18 cellular contexts compared by ENCODE assay signal in genomic region chr2:161400076-161400475, GRCh38. TPM values are rescaled to one million over a fixed set of nuclear protein-coding genes. Genes with fewer than 3 reads are reported as not detected.
DNase-seq lines count a peak whose midpoint lies in the region; ATAC-seq and TF ChIP-seq lines count a peak whose summit lies in the region.
"Had no signal": no experiment of that assay in that cellular context is flagged by ENCODE, and none has a peak within 500 bp of the region (broad histone marks: within the 10 kb centered on the region; RNA-seq: fewer than 3 reads in every experiment).

No MANE protein-coding gene starts in this region.

- H3K27ac ChIP-seq in breast epithelium (no peak overlapping the region), RWPE2 (ENCODE audit: poor library complexity, severe bottlenecking) (no peak overlapping the region)

- BruUV-seq in MCF 10A (replicated peaks; lab: Mats Ljungman, UMichigan), result no TSS peak

- no peak overlapping the region for H3K4me3 Mint-ChIP-seq in MCF 10A (ENCODE audit: unreplicated experiment)
- H3K4me3 Mint-ChIP-seq in activated naive CD8-positive, alpha-beta T cell treated with anti-CD3 and anti-CD28 coated beads, Interleukin-2, amount 50 U/mL, for 24 hours, result no peak overlapping the region
- H3K4me3 Mint-ChIP-seq: HFFc6 had no signal

- CTCF ChIA-PET in MCF 10A (lab: Yijun Ruan, JAX), result no interaction called here

- no peak overlapping the region for H3K27ac Mint-ChIP-seq in MCF 10A (ENCODE audit: low read depth, unreplicated experiment)
- no peak overlapping the region for H3K27ac Mint-ChIP-seq in activated naive CD8-positive, alpha-beta T cell treated with anti-CD3 and anti-CD28 coated beads, Interleukin-2, amount 50 U/mL, for 24 hours
- H3K27ac Mint-ChIP-seq: HFFc6 had no signal

- H3K36me3 ChIP-seq in breast epithelium (no peaks in the 10 kb centered on the region), RWPE2 (ENCODE audit: low read depth) (peaks cover 58% of the 10 kb centered on the region), H7 (replicated peaks; ENCODE audit: control insufficient read depth, insufficient read depth, low read length) (no peaks in the 10 kb centered on the region)

- no peaks in the 10 kb centered on the region for H3K4me1 Mint-ChIP-seq in MCF 10A (ENCODE audit: insufficient read depth, unreplicated experiment)
- H3K4me1 Mint-ChIP-seq in activated naive CD8-positive, alpha-beta T cell treated with anti-CD3 and anti-CD28 coated beads, Interleukin-2, amount 50 U/mL, for 24 hours, result no peaks in the 10 kb centered on the region

- POLR2A ChIA-PET in MCF 10A (lab: Yijun Ruan, JAX), result no interaction called here

- TF ChIP-seq CTCF in MCF 10A (IDR thresholded peaks at IDR 0.05; ENCODE audit: unreplicated experiment) (no peak), breast epithelium (IDR thresholded peaks at IDR 0.05) (no peak), RWPE2 (IDR thresholded peaks at IDR 0.05; ENCODE audit: poor library complexity, severe bottlenecking) (no peak), fibroblast of mammary gland (conservative IDR thresholded peaks at IDR 0.05; ENCODE audit: control insufficient read depth, insufficient read depth, low read depth, low read length) (no peak)

- TF ChIP-seq POLR2A in breast epithelium (IDR thresholded peaks at IDR 0.05), result no peak

- H3K4me3 ChIP-seq in breast epithelium (no peak overlapping the region), RWPE2 (ENCODE audit: severe bottlenecking) (no peak overlapping the region), fibroblast of mammary gland (ENCODE audit: control insufficient read depth, low read depth, low read length) (no peak overlapping the region), H7 (ENCODE audit: insufficient read depth, low read depth, low read length) (no peak overlapping the region)
- H3K4me3 ChIP-seq: GM12878 had no signal

- ATAC-seq in RWPE2 (ENCODE audit: low read depth), result 0 out of 3 replicates have a peak, but pooled peaks have one; percentile 25
- ATAC-seq in activated naive CD8-positive, alpha-beta T cell treated with anti-CD3 and anti-CD28 coated beads, Interleukin-2, amount 50 U/mL, for 24 hours, result no peak
- ATAC-seq in HG02938 (IDR thresholded peaks at IDR 0.05; ENCODE audit: unreplicated experiment), result no peak
- ATAC-seq: GM12878 had no signal

- DNase-seq in MCF 10A (ENCODE audit: unreplicated experiment) (peak; percentile 39), breast epithelium (ENCODE audit: low spot score in 2 of 2) (no peak), RWPE2 (ENCODE audit: low spot score) (no peak), fibroblast of mammary gland (ENCODE audit: low read depth) (peak; percentile 63), H7 (no peak), DMS53 (lab: John Stamatoyannopoulos, UW) (no peak)
- no peak for DNase-seq in activated naive CD8-positive, alpha-beta T cell treated with anti-CD3 and anti-CD28 coated beads, Interleukin-2, amount 50 U/mL, for 24 hours
- DNase-seq: 8988T, C1 segment of cervical spinal cord, HFFc6, NCI-H1048, NCI-H1694, NCI-H2107, NCI-H345, NCI-H526 treated with DMSO at 0.1 percent for 48 hours had no signal

- H3K36me3 Mint-ChIP-seq in MCF 10A (ENCODE audit: insufficient read depth, unreplicated experiment), result peaks cover 49% of the 10 kb centered on the region
- H3K36me3 Mint-ChIP-seq in activated naive CD8-positive, alpha-beta T cell treated with anti-CD3 and anti-CD28 coated beads, Interleukin-2, amount 50 U/mL, for 24 hours (ENCODE audit: low read depth), result peaks cover 63% of the 10 kb centered on the region

- H3K9me3 Mint-ChIP-seq in MCF 10A (ENCODE audit: unreplicated experiment), result no peaks in the 10 kb centered on the region
- H3K9me3 Mint-ChIP-seq in activated naive CD8-positive, alpha-beta T cell treated with anti-CD3 and anti-CD28 coated beads, Interleukin-2, amount 50 U/mL, for 24 hours, result no peaks in the 10 kb centered on the region

- no peaks in the 10 kb centered on the region for H3K9me3 ChIP-seq in breast epithelium
- peaks cover 2% of the 10 kb centered on the region for H3K9me3 ChIP-seq in RWPE2 (ENCODE audit: severe bottlenecking)

- no peaks in the 10 kb centered on the region for H3K27me3 ChIP-seq in breast epithelium
- H3K27me3 ChIP-seq in RWPE2 (ENCODE audit: insufficient read depth, poor library complexity, severe bottlenecking), result no peaks in the 10 kb centered on the region
- no peaks in the 10 kb centered on the region for H3K27me3 ChIP-seq in H7 (ENCODE audit: control insufficient read depth, insufficient read depth, low read length)

- no peaks in the 10 kb centered on the region for H3K27me3 Mint-ChIP-seq in MCF 10A (ENCODE audit: insufficient read depth, unreplicated experiment)
- H3K27me3 Mint-ChIP-seq in activated naive CD8-positive, alpha-beta T cell treated with anti-CD3 and anti-CD28 coated beads, Interleukin-2, amount 50 U/mL, for 24 hours, result no peaks in the 10 kb centered on the region

- intact Hi-C loops in MCF 10A (cut with micrococcal nuclease), result no loop called here
- intact Hi-C loops in breast epithelium (cut with DNase I; ENCODE audit: low total_unique reads), result no loop called here

- H3K4me1 ChIP-seq in breast epithelium (no peaks in the 10 kb centered on the region), RWPE2 (ENCODE audit: insufficient read depth, poor library complexity, severe bottlenecking) (no peaks in the 10 kb centered on the region)

RNA-seq across cellular contexts. Expression of gene TBR1, which starts 16.0 kb away (rescaled TPM):
- total RNA-seq in MCF 10A (2022), result 0.12 and 0.26 TPM in 2 replicates
- total RNA-seq in breast epithelium, result under 1 TPM in 2 of 3 donors, not detected in 1; 0.33 to 0.64 TPM
- under 0.01 and 0.37 TPM in 2 replicates for total RNA-seq in H7 (2014; rRNA removed; shearing (Covaris generic))
- total RNA-seq: GM12878, SK-MEL-5 had no signal

Comparison
In these comparisons a context has a peak if more than half of its experiments do, and no peak if none do; other contexts are left out.
1. DNase-seq: peak in MCF 10A (single experiment) and fibroblast of mammary gland (single experiment); none in breast epithelium (0 of 2), RWPE2 (single experiment), H7 (single experiment), activated naive CD8-positive, alpha-beta T cell treated with anti-CD3 and anti-CD28 coated beads, Interleukin-2, amount 50 U/mL, for 24 hours (single experiment) and DMS53 (single experiment).